28 cellular contexts compared by ENCODE assay signal in genomic region chr11:111906680-111907079, GRCh38. TPM values are rescaled to one million over a fixed set of nuclear protein-coding genes. Genes with fewer than 3 reads are reported as not detected.
"Had no signal": no experiment of that assay in that cellular context is flagged by ENCODE, and none has a peak within 500 bp of the region (broad histone marks: within the 10 kb centered on the region; RNA-seq: fewer than 3 reads in every experiment).

No MANE protein-coding gene starts in this region.

- H3K9me3 Mint-ChIP-seq: activated T-cell treated with anti-CD3 and anti-CD28 coated beads, Interleukin-2, amount 50 U/mL, for 24 hours; activated T-helper 2 cell treated with anti-CD3 and anti-CD28 coated beads, Interferon-gamma antibody, Interleukin-2, Interleukin-4, amounts not matched to agents 10 μg/mL and 5 μg/mL and 100 μg/mL, durations not matched to agents 14 hours and 24 hours and 36 hours; natural killer cell; T-helper 1 cell treated with Interleukin-12 subunit alpha and Interleukin-12 subunit beta and Interleukin-4 antibody, amounts not matched to agents 30 μg/mL and 1 μg/mL, for 36 hours had no signal

- H3K27me3 ChIP-seq: pancreas, right lobe of liver, upper lobe of right lung had no signal

- H3K27ac Mint-ChIP-seq: activated B cell treated with CpG ODN at 0.5 μM for 24 hours; activated CD4-positive, alpha-beta T cell treated with anti-CD3 and anti-CD28 coated beads for 36 hours; activated naive CD8-positive, alpha-beta T cell; activated T-cell treated with anti-CD3 and anti-CD28 coated beads, Interleukin-2, amount 50 U/mL, for 24 hours; activated T-helper 2 cell treated with anti-CD3 and anti-CD28 coated beads, Interferon-gamma antibody, Interleukin-2, Interleukin-4, amounts not matched to agents 10 μg/mL and 5 μg/mL and 100 μg/mL, durations not matched to agents 14 hours and 24 hours and 36 hours; natural killer cell; stimulated activated naive B cell treated with anti-CD40 and anti-IgM and Interleukin-4, amounts not matched to agents 10 μg/mL and 1 μg/mL and 100 μg/mL, for 72 hours; T-helper 1 cell treated with Interleukin-12 subunit alpha and Interleukin-12 subunit beta and Interleukin-4 antibody, amounts not matched to agents 30 μg/mL and 1 μg/mL, for 36 hours had no signal

- ATAC-seq: activated CD4-positive, alpha-beta T cell treated with anti-CD3 and anti-CD28 coated beads for 36 hours; left lobe of liver; natural killer cell; pancreas; right lobe of liver; stimulated activated naive B cell treated with anti-CD40 and anti-IgM and Interleukin-4, amounts not matched to agents 10 μg/mL and 1 μg/mL and 100 μg/mL, for 72 hours; upper lobe of right lung had no signal

- H3K36me3 ChIP-seq: pancreas, right lobe of liver, upper lobe of right lung had no signal

- H3K4me1 Mint-ChIP-seq: activated B cell treated with CpG ODN at 0.5 μM for 24 hours; activated CD4-positive, alpha-beta T cell treated with anti-CD3 and anti-CD28 coated beads for 36 hours; natural killer cell; stimulated activated naive B cell treated with anti-CD40 and anti-IgM and Interleukin-4, amounts not matched to agents 10 μg/mL and 1 μg/mL and 100 μg/mL, for 72 hours had no signal

- H3K9me3 ChIP-seq: pancreas, right lobe of liver, upper lobe of right lung had no signal

- H3K36me3 Mint-ChIP-seq: natural killer cell had no signal

- H3K4me3 Mint-ChIP-seq: activated B cell treated with CpG ODN at 0.5 μM for 24 hours; activated CD4-positive, alpha-beta T cell treated with anti-CD3 and anti-CD28 coated beads for 36 hours; activated naive CD8-positive, alpha-beta T cell; activated T-cell treated with anti-CD3 and anti-CD28 coated beads, Interleukin-2, amount 50 U/mL, for 24 hours; natural killer cell; stimulated activated naive B cell treated with anti-CD40 and anti-IgM and Interleukin-4, amounts not matched to agents 10 μg/mL and 1 μg/mL and 100 μg/mL, for 72 hours; T-helper 1 cell treated with Interleukin-12 subunit alpha and Interleukin-12 subunit beta and Interleukin-4 antibody, amounts not matched to agents 30 μg/mL and 1 μg/mL, for 36 hours had no signal

- H3K4me1 ChIP-seq: right lobe of liver, upper lobe of right lung had no signal

- DNase-seq: activated B cell treated with CpG ODN at 0.5 μM for 24 hours; activated CD4-positive, alpha-beta T cell treated with anti-CD3 and anti-CD28 coated beads for 36 hours; activated CD4-positive, alpha-beta T cell treated with anti-CD3 and anti-CD28 coated beads, Interleukin-2, amount 50 U/mL, for 4 hours; activated CD8-positive, alpha-beta memory T cell treated with anti-CD3 and anti-CD28 coated beads for 24 hours; activated CD8-positive, alpha-beta memory T cell treated with anti-CD3 and anti-CD28 coated beads, Interleukin-2, amount 50 U/mL, for 4 hours; activated naive CD4-positive, alpha-beta T cell; activated T-cell treated with anti-CD3 and anti-CD28 coated beads, Interleukin-2, amount 50 U/mL, for 24 hours; effector CD4-positive, alpha-beta T cell; erythroblast; foreskin fibroblast; kidney; mammary epithelial cell; midbrain; natural killer cell; pancreas; right lobe of liver; stimulated activated CD4-positive, alpha-beta T cell treated with anti-CD3 and anti-CD28 coated beads, Interleukin-2, amount 100 ng/mL, for 48 hours; stimulated activated CD8-positive, alpha-beta memory T cell treated with anti-CD3 and anti-CD28 coated beads, Interleukin-4, amount 100 ng/mL, for 48 hours; stimulated activated naive B cell treated with anti-CD40 and anti-IgM and Interleukin-4, amounts not matched to agents 10 μg/mL and 1 μg/mL and 100 μg/mL, for 72 hours; upper lobe of right lung had no signal

- H3K4me3 ChIP-seq: pancreas, right lobe of liver, smooth muscle cell, upper lobe of right lung had no signal

- H3K27ac ChIP-seq: pancreas, right lobe of liver, upper lobe of right lung had no signal

RNA-seq across cellular contexts. Expression of gene CRYAB, which starts 4.9 kb away (rescaled TPM):
- total RNA-seq: activated B cell treated with CpG ODN at 0.5 μM for 24 hours; activated CD4-positive, alpha-beta T cell treated with anti-CD3 and anti-CD28 coated beads for 36 hours; activated T-helper 2 cell treated with anti-CD3 and anti-CD28 coated beads, Interferon-gamma antibody, Interleukin-2, Interleukin-4, amounts not matched to agents 10 μg/mL and 5 μg/mL and 100 μg/mL, durations not matched to agents 14 hours and 24 hours and 36 hours; bronchial epithelial cell; natural killer cell had no signal

RNA-seq across cellular contexts. Expression of gene HSPB2, which starts 5.9 kb away (rescaled TPM):
- total RNA-seq: activated B cell treated with CpG ODN at 0.5 μM for 24 hours; activated CD4-positive, alpha-beta T cell treated with anti-CD3 and anti-CD28 coated beads for 36 hours; activated T-helper 2 cell treated with anti-CD3 and anti-CD28 coated beads, Interferon-gamma antibody, Interleukin-2, Interleukin-4, amounts not matched to agents 10 μg/mL and 5 μg/mL and 100 μg/mL, durations not matched to agents 14 hours and 24 hours and 36 hours; bronchial epithelial cell; glomerular endothelial cell; natural killer cell; smooth muscle cell had no signal

RNA-seq across cellular contexts. Expression of gene C11orf52, which starts 12.0 kb away (rescaled TPM):
- total RNA-seq: activated B cell treated with CpG ODN at 0.5 μM for 24 hours; activated CD4-positive, alpha-beta T cell treated with anti-CD3 and anti-CD28 coated beads for 36 hours; activated T-helper 2 cell treated with anti-CD3 and anti-CD28 coated beads, Interferon-gamma antibody, Interleukin-2, Interleukin-4, amounts not matched to agents 10 μg/mL and 5 μg/mL and 100 μg/mL, durations not matched to agents 14 hours and 24 hours and 36 hours; cerebellum; natural killer cell had no signal
